In the genomic region with DNA sequence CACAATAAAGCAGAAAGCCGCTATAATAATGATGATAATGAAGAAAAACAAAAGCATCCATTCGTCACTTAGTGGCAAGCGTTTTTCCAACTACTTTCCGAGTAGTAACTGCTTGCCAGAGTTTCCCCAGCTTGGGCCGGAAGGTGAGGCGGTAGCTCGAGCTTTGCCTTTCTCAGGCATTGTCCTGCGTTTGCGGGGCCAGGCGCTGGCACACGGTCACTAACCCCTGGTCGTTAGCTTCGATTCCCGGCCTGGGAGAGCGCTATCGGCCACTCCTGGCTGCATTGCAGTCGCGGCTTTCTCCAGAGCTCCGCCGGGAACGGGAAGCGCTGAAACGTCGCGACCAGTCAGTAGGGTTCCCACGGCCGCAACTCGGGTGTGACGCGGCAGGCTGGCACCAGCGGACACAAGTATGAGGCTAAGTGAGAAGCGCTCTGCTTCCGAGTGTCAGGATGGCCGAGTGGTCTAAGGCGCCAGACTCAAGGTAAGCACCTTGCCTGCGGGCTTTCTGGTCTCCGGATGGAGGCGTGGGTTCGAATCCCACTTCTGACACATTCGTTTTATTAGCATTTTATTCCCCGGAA, we compare ENCODE assay signal across 8 cellular contexts. TPM values are rescaled to one million over a fixed set of nuclear protein-coding genes. Genes with fewer than 3 reads are reported as not detected.
A peak's percentile ranks its signal among the peaks of the same experiment; 100 is the strongest.
DNase-seq lines count a peak whose midpoint lies in the region; ATAC-seq, FAIRE-seq and TF ChIP-seq lines count a peak whose summit lies in the region.

No MANE protein-coding gene starts in this region.

- peak overlapping the region; percentile 91 for H3K27ac ChIP-seq in HUES48 (ENCODE audit: low read depth, low read length)
- H3K27ac ChIP-seq in endothelial cell of umbilical vein (ENCODE audit: insufficient read depth, low read depth, low read length) = peak overlapping the region; percentile 76

- peak in 1 of 2 donors; percentile 9 for TF ChIP-seq CTCF in endothelial cell of umbilical vein (IDR thresholded peaks at IDR 0.05; ENCODE audit: extremely low read depth in 1 of 2, insufficient read depth in 1 of 2, low read depth in 1 of 2, low read length in 2 of 2)

- peak overlapping the region; percentile 93 for H2AFZ ChIP-seq in endothelial cell of umbilical vein (ENCODE audit: low read depth, low read length)

- intact Hi-C loops in endothelial cell of umbilical vein (cut with micrococcal nuclease) = loop anchor here (1.0 kb wide), 5 partner anchors 10 to 47 kb away; a partner anchor contains a TSS

- H3K9ac ChIP-seq in HUES48 (ENCODE audit: low read depth, low read length) (peak overlapping the region; percentile 65), NT2/D1 (ENCODE audit: insufficient read length, low read depth) (peak overlapping the region; percentile 92), endothelial cell of umbilical vein (replicated peaks; ENCODE audit: extremely low read depth, insufficient read depth, low read length) (peak overlapping the region; percentile 68)

- H3K36me3 ChIP-seq in HUES48 (ENCODE audit: control insufficient read depth, insufficient read depth, low read length) (no peaks in the 10 kb centered on the region), NT2/D1 (ENCODE audit: insufficient read depth, insufficient read length, low read length) (no peaks in the 10 kb centered on the region), endothelial cell of umbilical vein (ENCODE audit: control insufficient read depth in 2 of 2, extremely low read depth in 1 of 2, insufficient read depth in 2 of 2, low read length in 2 of 2) (no peaks in the 10 kb centered on the region)

- peak overlapping the region; percentile 96 for H3K4me3 ChIP-seq in HUES48 (ENCODE audit: low read depth, low read length)
- H3K4me3 ChIP-seq in NT2/D1 (ENCODE audit: insufficient read length, low read depth) = peak overlapping the region; percentile 74
- H3K4me3 ChIP-seq in endothelial cell of umbilical vein (replicated peaks in 1 of 3; ENCODE audit: insufficient read depth in 1 of 3, low read depth in 1 of 3, low read length in 3 of 3) = peak overlapping the region; percentile 49 to 81 (median 62)

- no peaks in the 10 kb centered on the region for H3K27me3 ChIP-seq in HUES48 (ENCODE audit: control insufficient read depth, insufficient read depth, low read length)
- H3K27me3 ChIP-seq in NT2/D1 (ENCODE audit: insufficient read depth, insufficient read length) = no peaks in the 10 kb centered on the region
- H3K27me3 ChIP-seq in endothelial cell of umbilical vein (ENCODE audit: control insufficient read depth in 2 of 2, insufficient read depth in 2 of 2, low read length in 2 of 2) = peaks cover 0 to 3% of the 10 kb centered on the region in 2 experiments

- peak; percentile 92 for DNase-seq in COR-L47 (lab: John Stamatoyannopoulos, UW)
- DNase-seq in NT2/D1 (ENCODE audit: low read depth, low spot score) = peak; percentile 94
- peak; percentile 90 for DNase-seq in activated CD8-positive, alpha-beta memory T cell treated with anti-CD3 and anti-CD28 coated beads, Interleukin-2, amount 50 U/mL, for 4 hours
- DNase-seq in endothelial cell of umbilical vein (ENCODE audit: low read depth, low spot score) = peak; percentile 99
- DNase-seq in middle frontal gyrus (ENCODE audit: extremely low spot score, low spot score) = peak; percentile 96
- DNase-seq in stimulated activated CD8-positive, alpha-beta memory T cell treated with anti-CD3 and anti-CD28 coated beads, Interleukin-2, amount 100 ng/mL, for 1 hour (ENCODE audit: low read depth in 2 of 2) = peak; percentile 82 to 91

- H3K4me2 ChIP-seq in endothelial cell of umbilical vein (ENCODE audit: insufficient read depth, low read length) = peak overlapping the region; percentile 70

- CTCF ChIA-PET in endothelial cell of umbilical vein (lab: Charles Lee) = interaction anchor here (1.3 to 2.7 kb wide), 4 partner anchors 11 to 47 kb away, joined by 4 to 16 read pairs (median 6); a partner anchor contains a TSS

- no peaks in the 10 kb centered on the region for H4K20me1 ChIP-seq in endothelial cell of umbilical vein (replicated peaks; ENCODE audit: control insufficient read depth, extremely low read depth, insufficient read depth, low read length)

- no peaks in the 10 kb centered on the region for H3K79me2 ChIP-seq in endothelial cell of umbilical vein (ENCODE audit: control insufficient read depth, insufficient read depth, low read length)

- ATAC-seq in GM21423 (IDR thresholded peaks at IDR 0.05; ENCODE audit: unreplicated experiment) = peak; percentile 78

- POLR2A ChIA-PET in endothelial cell of umbilical vein (lab: Charles Lee) = interaction anchor here (0.5 to 2.4 kb wide), 3 partner anchors 15 to 36 kb away, joined by 3 to 9 read pairs (median 3); a partner anchor contains a TSS

- FAIRE-seq in endothelial cell of umbilical vein (lab: Jason Lieb, UNC) = peak; percentile 77

- H3K4me1 ChIP-seq in HUES48 (ENCODE audit: control insufficient read depth, insufficient read depth, low read length) (no peaks in the 10 kb centered on the region), NT2/D1 (ENCODE audit: insufficient read depth, insufficient read length) (no peaks in the 10 kb centered on the region), endothelial cell of umbilical vein (ENCODE audit: control insufficient read depth, extremely low read depth, insufficient read depth, low read length) (no peaks in the 10 kb centered on the region)

- dilution Hi-C loops in endothelial cell of umbilical vein (cut with MboI; ENCODE audit: extremely low pct_ligation_motif_present, low sequenced_read_pairs) = no loop called here

- BruUV-seq in endothelial cell of umbilical vein (replicated peaks; lab: Mats Ljungman, UMichigan) = no TSS peak

- no peaks in the 10 kb centered on the region for H3K9me1 ChIP-seq in endothelial cell of umbilical vein (replicated peaks; ENCODE audit: control insufficient read depth, extremely low read depth, insufficient read depth, low read length)

- no peaks in the 10 kb centered on the region for H3K9me3 ChIP-seq in HUES48 (ENCODE audit: control insufficient read depth, insufficient read depth, low read length)
- no peaks in the 10 kb centered on the region for H3K9me3 ChIP-seq in NT2/D1 (ENCODE audit: insufficient read depth, low read length)
- H3K9me3 ChIP-seq in endothelial cell of umbilical vein (replicated peaks; ENCODE audit: control insufficient read depth, insufficient read depth, low read length) = no peaks in the 10 kb centered on the region

- no peak for TF ChIP-seq POLR2A in endothelial cell of umbilical vein (IDR thresholded peaks at IDR 0.05; ENCODE audit: low read depth, low read length)

TF ChIP-seq in endothelial cell of umbilical vein, 7 proteins besides CTCF, POLR2A, EP300 and RAD21:
- no peak for TF ChIP-seq EZH2 (IDR thresholded peaks at IDR 0.05; ENCODE audit: borderline replicate concordance, low read depth, low read length, severe bottlenecking)
- TF ChIP-seq FOS (IDR thresholded peaks at IDR 0.05; ENCODE audit: borderline replicate concordance, insufficient read depth, low read length) = peak; percentile 22
- no peak for TF ChIP-seq GATA2 (IDR thresholded peaks at IDR 0.05; ENCODE audit: insufficient read depth, insufficient read length, low read depth, low read length)
- TF ChIP-seq POLR2AphosphoS5 (IDR thresholded peaks at IDR 0.05; ENCODE audit: insufficient read depth, low read depth, low read length) = no peak
- peak; percentile 1 for TF ChIP-seq MYC (IDR thresholded peaks at IDR 0.05; ENCODE audit: low read depth, low read length)
TF ChIP-seq in endothelial cell of umbilical vein: peak in this region for 2.

RNA-seq across cellular contexts. Expression of a gene that starts 14.6 kb away (rescaled TPM):
- total RNA-seq in endothelial cell of umbilical vein = 36.6 and 38.6 TPM in 2 replicates
- polyA plus RNA-seq in endothelial cell of umbilical vein = 32.6 and 33.6 TPM in 2 replicates
- polyA plus RNA-seq in endothelial cell of umbilical vein (2011; cell fraction: cytosol; rRNA removed) = 16.3 and 22.5 TPM in 2 replicates
- 241 TPM in 2 replicates for polyA plus RNA-seq in endothelial cell of umbilical vein (2011; cell fraction: nucleus; rRNA removed)
- polyA plus RNA-seq in endothelial cell of umbilical vein (2012) = 21.9 and 23.0 TPM in 2 replicates
- 13.2 and 18.1 TPM in 2 replicates for polyA minus RNA-seq in endothelial cell of umbilical vein
- polyA minus RNA-seq in endothelial cell of umbilical vein (2011; cell fraction: cytosol; rRNA and poly(A)+ RNA removed) = 12.1 TPM
- polyA minus RNA-seq in endothelial cell of umbilical vein (2011; cell fraction: nucleus; rRNA and poly(A)+ RNA removed) = 17.5 and 21.1 TPM in 2 replicates

RNA-seq across cellular contexts. Expression of a gene that starts 32.5 kb away (rescaled TPM):
- 5.2 and 5.9 TPM in 2 replicates for total RNA-seq in endothelial cell of umbilical vein
- polyA plus RNA-seq in endothelial cell of umbilical vein = 5.4 and 6.1 TPM in 2 replicates
- 4.9 and 5.2 TPM in 2 replicates for polyA plus RNA-seq in endothelial cell of umbilical vein (2011; cell fraction: cytosol; rRNA removed)
- polyA plus RNA-seq in endothelial cell of umbilical vein (2011; cell fraction: nucleus; rRNA removed) = 19.3 and 22.0 TPM in 2 replicates
- polyA plus RNA-seq in endothelial cell of umbilical vein (2012) = 3.5 and 5.4 TPM in 2 replicates
- polyA minus RNA-seq in endothelial cell of umbilical vein = 9.1 and 13.1 TPM in 2 replicates
- polyA minus RNA-seq in endothelial cell of umbilical vein (2011; cell fraction: cytosol; rRNA and poly(A)+ RNA removed) = 4.6 TPM
- polyA minus RNA-seq in endothelial cell of umbilical vein (2011; cell fraction: nucleus; rRNA and poly(A)+ RNA removed) = 4.4 and 5.6 TPM in 2 replicates

RNA-seq across cellular contexts. Expression of a gene that starts 35.5 kb away (rescaled TPM):
- 20.1 and 21.5 TPM in 2 replicates for total RNA-seq in endothelial cell of umbilical vein
- polyA plus RNA-seq in endothelial cell of umbilical vein = 29.6 and 30.6 TPM in 2 replicates
- 17.8 TPM in 2 replicates for polyA plus RNA-seq in endothelial cell of umbilical vein (2011; cell fraction: cytosol; rRNA removed)
- 18.1 and 18.4 TPM in 2 replicates for polyA plus RNA-seq in endothelial cell of umbilical vein (2011; cell fraction: nucleus; rRNA removed)
- polyA plus RNA-seq in endothelial cell of umbilical vein (2012) = 9.1 and 9.4 TPM in 2 replicates
- 23.9 and 28.1 TPM in 2 replicates for polyA minus RNA-seq in endothelial cell of umbilical vein
- polyA minus RNA-seq in endothelial cell of umbilical vein (2011; cell fraction: cytosol; rRNA and poly(A)+ RNA removed) = 33.8 TPM
- 14.1 and 14.7 TPM in 2 replicates for polyA minus RNA-seq in endothelial cell of umbilical vein (2011; cell fraction: nucleus; rRNA and poly(A)+ RNA removed)

RNA-seq across cellular contexts. Expression of a gene that starts 47.8 kb away (rescaled TPM):
- total RNA-seq in endothelial cell of umbilical vein = 24.7 and 26.5 TPM in 2 replicates
- polyA plus RNA-seq in endothelial cell of umbilical vein = 22.9 and 24.7 TPM in 2 replicates
- 20.0 and 23.7 TPM in 2 replicates for polyA plus RNA-seq in endothelial cell of umbilical vein (2011; cell fraction: cytosol; rRNA removed)
- 34.8 and 35.9 TPM in 2 replicates for polyA plus RNA-seq in endothelial cell of umbilical vein (2011; cell fraction: nucleus; rRNA removed)
- polyA plus RNA-seq in endothelial cell of umbilical vein (2012) = 12.4 TPM in 2 replicates
- polyA minus RNA-seq in endothelial cell of umbilical vein = 23.0 and 29.6 TPM in 2 replicates
- polyA minus RNA-seq in endothelial cell of umbilical vein (2011; cell fraction: cytosol; rRNA and poly(A)+ RNA removed) = 11.8 TPM
- polyA minus RNA-seq in endothelial cell of umbilical vein (2011; cell fraction: nucleus; rRNA and poly(A)+ RNA removed) = 24.3 and 29.0 TPM in 2 replicates

Comparison
In these comparisons a context has a peak if more than half of its experiments do, and no peak if none do; other contexts are left out.
1. Peak in every context shown above with its lines: DNase-seq, ATAC-seq, H3K4me3 ChIP-seq and H3K27ac ChIP-seq.